In genomic region chr2:110755494-110756078, GRCh38 we compare ENCODE assay signal across 9 cellular contexts. TPM values are rescaled to one million over a fixed set of nuclear protein-coding genes. Genes with fewer than 3 reads are reported as not detected.
A peak's percentile ranks its signal among the peaks of the same experiment; 100 is the strongest.
DNase-seq lines count a peak whose midpoint lies in the region; ATAC-seq and TF ChIP-seq lines count a peak whose summit lies in the region.
"Had no signal": no experiment of that assay in that cellular context is flagged by ENCODE, and none has a peak within 500 bp of the region (broad histone marks: within the 10 kb centered on the region; RNA-seq: fewer than 3 reads in every experiment).

No MANE protein-coding gene starts in this region.

- no peaks in the 10 kb centered on the region for H3F3A ChIP-seq in DOHH2 (ENCODE audit: control insufficient read depth, insufficient read depth)

- H4K20me1 ChIP-seq in DOHH2 (ENCODE audit: control insufficient read depth, insufficient read depth, low read depth, low read length) = no peaks in the 10 kb centered on the region
- no peaks in the 10 kb centered on the region for H4K20me1 ChIP-seq in osteoblast (ENCODE audit: insufficient read depth, low read length)

- peaks cover 6% of the 10 kb centered on the region; the same call in 1 of the 2 replicates for H3K27me3 ChIP-seq in DOHH2 (ENCODE audit: control insufficient read depth, low read length)
- peaks cover 19% of the 10 kb centered on the region for H3K27me3 ChIP-seq in osteoblast (ENCODE audit: insufficient read depth, low read length)

- DNase-seq in LoVo (ENCODE audit: low spot score) (peak; percentile 29), choroid plexus epithelial cell (ENCODE audit: low read depth) (peak; percentile 24), osteoblast (ENCODE audit: insufficient read length, low spot score, missing footprints) (peak; percentile 68), activated gamma-delta T cell treated with Interleukin-2 at 50 U/mL for 16 hours (no peak)
- no peak for DNase-seq in effector CD8-positive, alpha-beta T cell (lab: John Stamatoyannopoulos, UW)
- no peak for DNase-seq in activated naive CD4-positive, alpha-beta T cell treated with Interleukin-2 at 50 U/mL for 16 hours

- H3K9me2 ChIP-seq in DOHH2 (replicated peaks; ENCODE audit: control insufficient read depth, low read length) = no peaks in the 10 kb centered on the region

- H3K27ac ChIP-seq in DOHH2 (ENCODE audit: low read depth, low read length) (no peak overlapping the region), osteoblast (ENCODE audit: low read depth, low read length) (no peak overlapping the region)

- H3K79me2 ChIP-seq in DOHH2 (ENCODE audit: control insufficient read depth, low read length) = no peaks in the 10 kb centered on the region
- H3K79me2 ChIP-seq in osteoblast (ENCODE audit: insufficient read depth, low read length) = no peaks in the 10 kb centered on the region

- H2AFZ ChIP-seq in osteoblast (ENCODE audit: low read length) = no peak overlapping the region

- TF ChIP-seq CTCF in DOHH2 (IDR thresholded peaks at IDR 0.05; ENCODE audit: low read depth, low read length, poor library complexity, severe bottlenecking) (peak; percentile 45), choroid plexus epithelial cell (conservative IDR thresholded peaks at IDR 0.05; ENCODE audit: low read depth, low read length) (peak; percentile 53), osteoblast (IDR thresholded peaks at IDR 0.05; ENCODE audit: extremely low read depth, low read depth, low read length) (peak; percentile 66)

- ATAC-seq in esophagus mucosa = no peak
- ATAC-seq: activated T-helper 17 cell treated with anti-CD3 and anti-CD28 coated beads, Interleukin-2, amount 50 U/mL, for 72 hours had no signal

- H3K36me3 ChIP-seq in DOHH2 (ENCODE audit: control insufficient read depth, low read length) = no peaks in the 10 kb centered on the region
- H3K36me3 ChIP-seq in osteoblast (ENCODE audit: insufficient read depth, low read length) = no peaks in the 10 kb centered on the region

- H3K4me2 ChIP-seq in DOHH2 (ENCODE audit: low read length) = no peak overlapping the region
- H3K4me2 ChIP-seq in osteoblast (ENCODE audit: insufficient read depth, low read length) = no peak overlapping the region

- H3K4me3 ChIP-seq in DOHH2 (ENCODE audit: low read length) (no peak overlapping the region), choroid plexus epithelial cell (ENCODE audit: low read depth, low read length) (no peak overlapping the region), osteoblast (ENCODE audit: insufficient read depth, low read length) (no peak overlapping the region)

- H3K9me3 ChIP-seq in DOHH2 (ENCODE audit: control insufficient read depth, insufficient read depth, low read length) (peaks cover 3% of the 10 kb centered on the region; the same call in 1 of the 2 replicates), osteoblast (ENCODE audit: low read depth, low read length) (peaks cover 8% of the 10 kb centered on the region)

- no peaks in the 10 kb centered on the region for H3K4me1 ChIP-seq in DOHH2 (ENCODE audit: control insufficient read depth, low read length)
- H3K4me1 ChIP-seq in osteoblast (ENCODE audit: insufficient read depth, low read length) = no peaks in the 10 kb centered on the region

RNA-seq across cellular contexts. Expression of gene ACOXL, which starts 23.2 kb away (rescaled TPM):
- not detected in 2 replicates for total RNA-seq in osteoblast
- not detected for total RNA-seq in esophagus mucosa

Comparison
In these comparisons a context has a peak if more than half of its experiments do, and no peak if none do; other contexts are left out.
1. DNase-seq: peak in LoVo (single experiment), choroid plexus epithelial cell (single experiment) and osteoblast (single experiment); none in effector CD8-positive, alpha-beta T cell (single experiment), activated naive CD4-positive, alpha-beta T cell treated with Interleukin-2 at 50 U/mL for 16 hours (single experiment) and activated gamma-delta T cell treated with Interleukin-2 at 50 U/mL for 16 hours (single experiment).
2. Peak in every context shown above with its lines, with median percentiles within 50 percentile points of each other: CTCF ChIP-seq.